In the genomic region with DNA sequence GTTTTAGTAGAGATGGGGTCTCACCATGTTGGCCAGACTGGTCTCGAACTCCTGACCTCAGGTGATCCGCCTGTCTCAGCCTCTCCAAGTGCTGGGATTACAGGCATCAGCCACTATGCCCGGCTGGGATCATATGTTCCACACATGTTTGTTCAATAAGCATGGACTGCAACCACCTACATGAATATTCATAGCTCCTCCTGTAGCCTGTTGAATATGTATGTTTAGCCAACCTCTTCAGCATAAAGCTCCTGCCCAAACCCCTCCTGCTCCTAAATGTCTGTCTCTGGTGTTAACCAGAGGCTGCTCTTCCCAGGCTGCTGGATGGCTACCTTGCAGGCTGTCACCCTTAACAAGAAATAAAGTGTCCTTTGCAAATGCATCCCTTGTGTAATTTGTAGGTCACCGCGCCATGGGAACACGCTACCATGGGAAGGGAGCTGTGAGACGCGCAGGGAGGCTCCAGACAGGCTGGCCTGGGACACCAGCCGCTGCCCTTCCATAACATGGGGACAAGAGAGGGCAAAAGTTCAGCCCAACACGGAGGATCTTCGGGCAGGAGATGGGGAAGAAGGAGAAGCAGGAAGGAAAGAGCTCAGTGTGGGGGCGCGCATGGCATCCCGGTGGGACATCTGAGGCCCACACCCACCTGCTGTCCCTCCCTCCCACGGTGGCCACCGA, we compare ENCODE assay signal across 10 cellular contexts. TPM values are rescaled to one million over a fixed set of nuclear protein-coding genes. Genes with fewer than 3 reads are reported as not detected.
DNase-seq lines count a peak whose midpoint lies in the region; ATAC-seq, FAIRE-seq and TF ChIP-seq lines count a peak whose summit lies in the region.
"Not testable (repeated sequence)": the region's sequence is repeated elsewhere in the genome, so short reads cannot be mapped to it uniquely, and the experiment has no call there.
"Had no signal": no experiment of that assay in that cellular context is flagged by ENCODE, and none has a peak within 500 bp of the region (broad histone marks: within the 10 kb centered on the region; RNA-seq: fewer than 3 reads in every experiment).

No MANE protein-coding gene starts in this region.

- H3K4me3 ChIP-seq in Panc1 (ENCODE audit: low read depth in 2 of 2, low read length in 2 of 2) = peak overlapping the region; percentile 12 to 21; a peak in 3 of 4 replicates
- H3K4me3 ChIP-seq in endothelial cell of umbilical vein (replicated peaks in 1 of 3; ENCODE audit: insufficient read depth in 1 of 3, low read depth in 1 of 3, low read length in 3 of 3) = not testable (repeated sequence)
- H3K4me3 ChIP-seq in ovary = peak overlapping the region; percentile 16
- H3K4me3 ChIP-seq in transverse colon = peak overlapping the region in 3 of 4 donors; percentile 19 to 61 (median 40)

- in situ Hi-C loops in Panc1 (cut with HindIII; ENCODE audit: low pct_unique_long_range_greater_than_20kb, low sequenced_read_pairs) = not testable (repeated sequence)
- in situ Hi-C loops in transverse colon (cut with MboI; ENCODE audit: low pct_ligation_motif_present in 1 of 4, low pct_unique_long_range_greater_than_20kb in 1 of 4, low sequenced_read_pairs in 3 of 4) = loop anchor here in 2 of 4 donors (25.0 kb wide), 2 partner anchors 92 to 292 kb away; a partner anchor contains a TSS

- H3K9me3 Mint-ChIP-seq in HFFc6; activated naive CD4-positive, alpha-beta T cell treated with anti-CD3 and anti-CD28 coated beads, Interleukin-2, amount 10 ng/mL, durations not matched to agents 7 days and 5 days: not testable (repeated sequence)

- not testable (repeated sequence) for H3K27me3 ChIP-seq in Panc1 (ENCODE audit: control insufficient read depth, insufficient read depth, low read length); endothelial cell of umbilical vein (ENCODE audit: control insufficient read depth in 2 of 2, insufficient read depth in 2 of 2, low read length in 2 of 2); ovary; transverse colon

- DNase-seq in HFFc6; Panc1 (ENCODE audit: low read depth, low spot score); activated naive CD4-positive, alpha-beta T cell treated with anti-CD3 and anti-CD28 coated beads, Interleukin-2, amount 10 ng/mL, durations not matched to agents 7 days and 5 days; endothelial cell of umbilical vein (ENCODE audit: low read depth, low spot score); left colon; transverse colon: not testable (repeated sequence)
- peak in 1 of 5 donors; percentile 38 for DNase-seq in ovary

- H3K4me3 Mint-ChIP-seq in HFFc6 = peak overlapping the region; percentile 83
- H3K4me3 Mint-ChIP-seq in activated naive CD4-positive, alpha-beta T cell treated with anti-CD3 and anti-CD28 coated beads, Interleukin-2, amount 10 ng/mL, durations not matched to agents 7 days and 5 days = peak overlapping the region; percentile 68

- not testable (repeated sequence) for H3K27ac ChIP-seq in Panc1 (ENCODE audit: low read length); endothelial cell of umbilical vein (ENCODE audit: insufficient read depth, low read depth, low read length)
- H3K27ac ChIP-seq in ovary = peak overlapping the region; percentile 75 to 78
- peak overlapping the region; percentile 82 to 91 (median 89) for H3K27ac ChIP-seq in transverse colon

- not testable (repeated sequence) for H3K36me3 ChIP-seq in ES-I3 (ENCODE audit: insufficient read depth, low read length); Panc1 (ENCODE audit: control insufficient read depth, insufficient read depth, low read length); endothelial cell of umbilical vein (ENCODE audit: control insufficient read depth in 2 of 2, extremely low read depth in 1 of 2, insufficient read depth in 2 of 2, low read length in 2 of 2); ovary; transverse colon

- peak; percentile 52 for ATAC-seq in Panc1
- ATAC-seq in left colon = peak; percentile 14

- H3K4me2 ChIP-seq in endothelial cell of umbilical vein (ENCODE audit: insufficient read depth, low read length) = not testable (repeated sequence)

- intact Hi-C loops in Panc1 (cut with micrococcal nuclease; ENCODE audit: unreplicated experiment); endothelial cell of umbilical vein (cut with micrococcal nuclease); left colon (cut with DNase I, micrococcal nuclease); transverse colon (cut with DNase I; ENCODE audit: low total_unique reads): not testable (repeated sequence)
- intact Hi-C loops in ovary (cut with DNase I) = loop anchor here in 2 of 4 donors (10.0 kb wide), 2 partner anchors 105 to 115 kb away; no protein-coding TSS in a partner anchor

- H4K20me1 ChIP-seq in endothelial cell of umbilical vein (replicated peaks; ENCODE audit: control insufficient read depth, extremely low read depth, insufficient read depth, low read length) = not testable (repeated sequence)

- H3K9ac ChIP-seq in ES-I3 (ENCODE audit: low read depth, low read length) = peak overlapping the region; percentile 50
- not testable (repeated sequence) for H3K9ac ChIP-seq in endothelial cell of umbilical vein (replicated peaks; ENCODE audit: extremely low read depth, insufficient read depth, low read length)

- H3K9me3 ChIP-seq in ES-I3 (ENCODE audit: control insufficient read depth, insufficient read depth, low read length); Panc1 (ENCODE audit: control insufficient read depth, insufficient read depth, low read depth, low read length); endothelial cell of umbilical vein (replicated peaks; ENCODE audit: control insufficient read depth, insufficient read depth, low read length); ovary; transverse colon: not testable (repeated sequence)

- H3K4me1 Mint-ChIP-seq in HFFc6 (ENCODE audit: low read depth) = peaks cover 21% of the 10 kb centered on the region
- H3K4me1 Mint-ChIP-seq in activated naive CD4-positive, alpha-beta T cell treated with anti-CD3 and anti-CD28 coated beads, Interleukin-2, amount 10 ng/mL, durations not matched to agents 7 days and 5 days = peaks cover 70% of the 10 kb centered on the region

- H3K27me3 Mint-ChIP-seq in HFFc6 (ENCODE audit: insufficient read depth); activated naive CD4-positive, alpha-beta T cell treated with anti-CD3 and anti-CD28 coated beads, Interleukin-2, amount 10 ng/mL, durations not matched to agents 7 days and 5 days: not testable (repeated sequence)

- not testable (repeated sequence) for TF ChIP-seq EP300 in ovary (IDR thresholded peaks at IDR 0.05); transverse colon (IDR thresholded peaks at IDR 0.05; ENCODE audit: low read depth)

- BruUV-seq in Panc1 (replicated peaks; lab: Mats Ljungman, UMichigan); endothelial cell of umbilical vein (replicated peaks; lab: Mats Ljungman, UMichigan): not testable (repeated sequence)

- CTCF ChIA-PET in Panc1 (lab: Charles Lee) (interaction anchor here (0.6 kb wide), 1 partner anchor 305 kb away, joined by 6 read pairs; no protein-coding TSS in a partner anchor), endothelial cell of umbilical vein (lab: Charles Lee) (interaction anchor here (2.2 kb wide), 1 partner anchor 102 kb away, joined by 7 read pairs; no protein-coding TSS in a partner anchor)
- CTCF ChIA-PET in activated naive CD4-positive, alpha-beta T cell treated with anti-CD3 and anti-CD28 coated beads, Interleukin-2, amount 10 ng/mL, durations not matched to agents 7 days and 5 days (lab: Charles Lee) = not testable (repeated sequence)

- dilution Hi-C loops in endothelial cell of umbilical vein (cut with MboI; ENCODE audit: extremely low pct_ligation_motif_present, low sequenced_read_pairs) = not testable (repeated sequence)

- POLR2A ChIA-PET in Panc1 (lab: Charles Lee) = interaction anchor here (0.6 kb wide), 1 partner anchor 228 kb away, joined by 5 read pairs; no protein-coding TSS in a partner anchor
- POLR2A ChIA-PET in endothelial cell of umbilical vein (lab: Charles Lee) = not testable (repeated sequence)

- not testable (repeated sequence) for TF ChIP-seq CTCF in HFFc6 (IDR thresholded peaks at IDR 0.05); Panc1 (IDR thresholded peaks at IDR 0.05); endothelial cell of umbilical vein (IDR thresholded peaks at IDR 0.05; ENCODE audit: extremely low read depth in 1 of 2, insufficient read depth in 1 of 2, low read depth in 1 of 2, low read length in 2 of 2); ovary (IDR thresholded peaks at IDR 0.05); transverse colon (IDR thresholded peaks at IDR 0.05)

- peak overlapping the region; percentile 79 for H3K27ac Mint-ChIP-seq in HFFc6
- H3K27ac Mint-ChIP-seq in activated naive CD4-positive, alpha-beta T cell treated with anti-CD3 and anti-CD28 coated beads, Interleukin-2, amount 10 ng/mL, durations not matched to agents 7 days and 5 days = peak overlapping the region; percentile 96

- H3K9me1 ChIP-seq in endothelial cell of umbilical vein (replicated peaks; ENCODE audit: control insufficient read depth, extremely low read depth, insufficient read depth, low read length) = not testable (repeated sequence)

- not testable (repeated sequence) for FAIRE-seq in endothelial cell of umbilical vein (lab: Jason Lieb, UNC)

- WGBS in ovary, 3 donors = 55 to 66% (median 59%) methylated on average over 16 of the region's 16 CpGs
- 43 to 58% methylated on average over 9 to 16 of the region's 16 CpGs for WGBS in transverse colon (ENCODE audit: low coverage in 1 of 2), 2 donors

- H3K4me1 ChIP-seq in ES-I3 (ENCODE audit: insufficient read depth, low read length) (peaks cover 13% of the 10 kb centered on the region), ovary (ENCODE audit: insufficient read depth) (peaks cover 10% of the 10 kb centered on the region), transverse colon (peaks cover 10 to 25% (median 16%) of the 10 kb centered on the region in 4 donors)
- H3K4me1 ChIP-seq in Panc1 (ENCODE audit: control insufficient read depth, insufficient read depth, low read length); endothelial cell of umbilical vein (ENCODE audit: control insufficient read depth, extremely low read depth, insufficient read depth, low read length): not testable (repeated sequence)

- peak overlapping the region; percentile 51 for H2AFZ ChIP-seq in endothelial cell of umbilical vein (ENCODE audit: low read depth, low read length)

- not testable (repeated sequence) for TF ChIP-seq POLR2A in endothelial cell of umbilical vein (IDR thresholded peaks at IDR 0.05; ENCODE audit: low read depth, low read length); ovary (IDR thresholded peaks at IDR 0.05); transverse colon (IDR thresholded peaks at IDR 0.05)

- not testable (repeated sequence) for H3K36me3 Mint-ChIP-seq in HFFc6 (ENCODE audit: low read depth)
- H3K36me3 Mint-ChIP-seq in activated naive CD4-positive, alpha-beta T cell treated with anti-CD3 and anti-CD28 coated beads, Interleukin-2, amount 10 ng/mL, durations not matched to agents 7 days and 5 days = peaks cover 50% of the 10 kb centered on the region

- H3K79me2 ChIP-seq in endothelial cell of umbilical vein (ENCODE audit: control insufficient read depth, insufficient read depth, low read length) = not testable (repeated sequence)

RNA-seq across cellular contexts. Expression of a gene that starts 0.8 kb away (rescaled TPM):
- under 1 TPM; 0.51 to 0.83 (median 0.58) TPM for total RNA-seq in HFFc6 (2021; fragmentation: NEBNext Ultra II Directional; extraction: Animal tissue kit (Norgen Biotek cat#: 25700))
- total RNA-seq in Panc1 (2021; ENCODE audit: unreplicated experiment) (3.3 TPM), endothelial cell of umbilical vein (2.5 and 3.8 TPM in 2 replicates), left colon (1 to 10 TPM; 3.6 to 7.2 TPM), ovary (1 to 10 TPM; 2.3 to 9.8 (median 6.3) TPM), transverse colon (1 to 10 TPM; 2.0 to 6.4 (median 4.2) TPM)
- 0.27 TPM for polyA plus RNA-seq in Panc1 (2012; ENCODE audit: insufficient read length)
- polyA plus RNA-seq in endothelial cell of umbilical vein (2.0 and 2.3 TPM in 2 replicates), ovary (1 to 10 TPM; 4.8 to 5.0 TPM)
- polyA plus RNA-seq in endothelial cell of umbilical vein (2011; cell fraction: cytosol; rRNA removed) = 1.4 and 2.0 TPM in 2 replicates
- 5.7 and 7.1 TPM in 2 replicates for polyA plus RNA-seq in endothelial cell of umbilical vein (2011; cell fraction: nucleus; rRNA removed)
- polyA plus RNA-seq in endothelial cell of umbilical vein (2012) = 3.5 and 6.2 TPM in 2 replicates
- polyA minus RNA-seq in endothelial cell of umbilical vein = 5.5 and 5.6 TPM in 2 replicates
- polyA minus RNA-seq in endothelial cell of umbilical vein (2011; cell fraction: cytosol; rRNA and poly(A)+ RNA removed) = not detected
- polyA minus RNA-seq in endothelial cell of umbilical vein (2011; cell fraction: nucleus; rRNA and poly(A)+ RNA removed) = 0.43 and 1.2 TPM in 2 replicates
- total RNA-seq: HT1080, myocyte had no signal

RNA-seq across cellular contexts. Expression of a gene that starts 6.1 kb away (rescaled TPM):
- total RNA-seq in HFFc6 (2021; fragmentation: NEBNext Ultra II Directional; extraction: Animal tissue kit (Norgen Biotek cat#: 25700)) = 10 to 100 TPM; 43.9 to 93.9 (median 83.5) TPM
- 12.7 TPM for total RNA-seq in Panc1 (2021; ENCODE audit: unreplicated experiment)
- polyA plus RNA-seq in Panc1 (2012; ENCODE audit: insufficient read length) = 12.1 TPM
- 10.6 and 11.2 TPM in 2 replicates for total RNA-seq in endothelial cell of umbilical vein
- polyA plus RNA-seq in endothelial cell of umbilical vein = 6.9 and 7.6 TPM in 2 replicates
- 6.3 and 7.0 TPM in 2 replicates for polyA plus RNA-seq in endothelial cell of umbilical vein (2011; cell fraction: cytosol; rRNA removed)
- 3.5 and 4.3 TPM in 2 replicates for polyA plus RNA-seq in endothelial cell of umbilical vein (2011; cell fraction: nucleus; rRNA removed)
- 26.5 and 28.1 TPM in 2 replicates for polyA plus RNA-seq in endothelial cell of umbilical vein (2012)
- polyA minus RNA-seq in endothelial cell of umbilical vein = 7.7 and 8.7 TPM in 2 replicates
- polyA minus RNA-seq in endothelial cell of umbilical vein (2011; cell fraction: cytosol; rRNA and poly(A)+ RNA removed) = 1.4 TPM
- 1.5 and 1.7 TPM in 2 replicates for polyA minus RNA-seq in endothelial cell of umbilical vein (2011; cell fraction: nucleus; rRNA and poly(A)+ RNA removed)
- 10 to 100 TPM; 19.9 to 37.7 TPM for total RNA-seq in left colon
- total RNA-seq in ovary = 10 to 100 TPM in 6 of 7 donors, 1 to 10 TPM in 1; 7.0 to 63.4 (median 52.4) TPM
- 10 to 100 TPM; 35.1 to 88.9 TPM for polyA plus RNA-seq in ovary
- total RNA-seq in transverse colon = 1 to 10 TPM; 1.2 to 9.1 (median 7.5) TPM

RNA-seq across cellular contexts. Expression of a gene that starts 20.6 kb away (rescaled TPM):
- 10 to 100 TPM in 1 of 6 experiments, 1 to 10 TPM in 5; 6.5 to 12.1 (median 9.0) TPM for total RNA-seq in HFFc6 (2021; fragmentation: NEBNext Ultra II Directional; extraction: Animal tissue kit (Norgen Biotek cat#: 25700))
- total RNA-seq in Panc1 (2021; ENCODE audit: unreplicated experiment) (7.7 TPM), endothelial cell of umbilical vein (7.2 and 10.2 TPM in 2 replicates), left colon (1 to 10 TPM; 6.3 to 6.6 TPM), ovary (10 to 100 TPM in 5 of 7 donors, 1 to 10 TPM in 2; 7.6 to 51.4 (median 32.3) TPM), transverse colon (1 to 10 TPM in 3 of 4 donors, not detected in 1; 2.6 to 6.8 (median 4.8) TPM)
- 5.1 TPM for polyA plus RNA-seq in Panc1 (2012; ENCODE audit: insufficient read length)
- polyA plus RNA-seq in endothelial cell of umbilical vein (10.6 and 11.0 TPM in 2 replicates), ovary (10 to 100 TPM in 1 of 2 donors, 1 to 10 TPM in 1; 7.4 to 14.2 TPM)
- 10.4 and 12.1 TPM in 2 replicates for polyA plus RNA-seq in endothelial cell of umbilical vein (2011; cell fraction: cytosol; rRNA removed)
- 5.1 and 5.9 TPM in 2 replicates for polyA plus RNA-seq in endothelial cell of umbilical vein (2011; cell fraction: nucleus; rRNA removed)
- 7.6 and 7.7 TPM in 2 replicates for polyA plus RNA-seq in endothelial cell of umbilical vein (2012)
- 7.3 and 11.5 TPM in 2 replicates for polyA minus RNA-seq in endothelial cell of umbilical vein
- not detected for polyA minus RNA-seq in endothelial cell of umbilical vein (2011; cell fraction: cytosol; rRNA and poly(A)+ RNA removed)
- 4.2 and 5.6 TPM in 2 replicates for polyA minus RNA-seq in endothelial cell of umbilical vein (2011; cell fraction: nucleus; rRNA and poly(A)+ RNA removed)

RNA-seq across cellular contexts. Expression of a gene that starts 38.0 kb away (rescaled TPM):
- total RNA-seq in HFFc6 (2021; fragmentation: NEBNext Ultra II Directional; extraction: Animal tissue kit (Norgen Biotek cat#: 25700)) = 10 to 100 TPM; 14.9 to 44.2 (median 39.4) TPM
- total RNA-seq in Panc1 (2021; ENCODE audit: unreplicated experiment) (15.6 TPM), endothelial cell of umbilical vein (10.3 and 13.6 TPM in 2 replicates), left colon (10 to 100 TPM in 1 of 2 donors, 1 to 10 TPM in 1; 8.2 to 34.3 TPM), ovary (1 to 10 TPM in 4 of 7 donors, under 1 TPM in 2, not detected in 1; 0.43 to 1.9 (median 1.4) TPM), transverse colon (10 to 100 TPM in 2 of 4 donors, 1 to 10 TPM in 1, not detected in 1; 7.8 to 15.3 (median 10.9) TPM)
- 9.4 TPM for polyA plus RNA-seq in Panc1 (2012; ENCODE audit: insufficient read length)
- polyA plus RNA-seq in endothelial cell of umbilical vein (16.5 and 19.9 TPM in 2 replicates), ovary (under 1 TPM; 0.70 to 0.98 TPM)
- polyA plus RNA-seq in endothelial cell of umbilical vein (2011; cell fraction: cytosol; rRNA removed) = 19.6 and 23.6 TPM in 2 replicates
- polyA plus RNA-seq in endothelial cell of umbilical vein (2011; cell fraction: nucleus; rRNA removed) = 10.5 and 13.5 TPM in 2 replicates
- 5.6 and 15.0 TPM in 2 replicates for polyA plus RNA-seq in endothelial cell of umbilical vein (2012)
- 12.8 and 13.5 TPM in 2 replicates for polyA minus RNA-seq in endothelial cell of umbilical vein
- polyA minus RNA-seq in endothelial cell of umbilical vein (2011; cell fraction: cytosol; rRNA and poly(A)+ RNA removed) = 11.3 TPM
- polyA minus RNA-seq in endothelial cell of umbilical vein (2011; cell fraction: nucleus; rRNA and poly(A)+ RNA removed) = 2.2 and 4.3 TPM in 2 replicates

RNA-seq across cellular contexts. Expression of a gene that starts 57.0 kb away (rescaled TPM):
- 1 to 10 TPM; 1.9 to 7.0 (median 5.9) TPM for total RNA-seq in HFFc6 (2021; fragmentation: NEBNext Ultra II Directional; extraction: Animal tissue kit (Norgen Biotek cat#: 25700))
- total RNA-seq in Panc1 (2021; ENCODE audit: unreplicated experiment) (4.8 TPM), endothelial cell of umbilical vein (2.9 and 5.1 TPM in 2 replicates), left colon (1 to 10 TPM; 3.8 to 7.8 TPM), ovary (10 to 100 TPM; 13.2 to 36.5 (median 24.7) TPM), transverse colon (10 to 100 TPM in 1 of 4 donors, 1 to 10 TPM in 2, not detected in 1; 7.1 to 11.6 (median 9.4) TPM)
- polyA plus RNA-seq in Panc1 (2012; ENCODE audit: insufficient read length) = 4.8 TPM
- polyA plus RNA-seq in endothelial cell of umbilical vein (3.4 and 3.6 TPM in 2 replicates), ovary (10 to 100 TPM; 19.6 to 36.3 TPM)
- 3.6 and 3.7 TPM in 2 replicates for polyA plus RNA-seq in endothelial cell of umbilical vein (2011; cell fraction: cytosol; rRNA removed)
- 4.3 and 5.2 TPM in 2 replicates for polyA plus RNA-seq in endothelial cell of umbilical vein (2011; cell fraction: nucleus; rRNA removed)
- 1.9 and 3.3 TPM in 2 replicates for polyA plus RNA-seq in endothelial cell of umbilical vein (2012)
- polyA minus RNA-seq in endothelial cell of umbilical vein = 4.5 TPM in 2 replicates
- not detected for polyA minus RNA-seq in endothelial cell of umbilical vein (2011; cell fraction: cytosol; rRNA and poly(A)+ RNA removed)
- polyA minus RNA-seq in endothelial cell of umbilical vein (2011; cell fraction: nucleus; rRNA and poly(A)+ RNA removed) = 2.2 TPM in 2 replicates
